ENCODE assay signal across 8 cellular contexts in genomic region chr15:25850154-25851111, GRCh38. TPM values are rescaled to one million over a fixed set of nuclear protein-coding genes. Genes with fewer than 3 reads are reported as not detected.
A peak's percentile ranks its signal among the peaks of the same experiment; 100 is the strongest.
DNase-seq lines count a peak whose midpoint lies in the region; ATAC-seq and TF ChIP-seq lines count a peak whose summit lies in the region.

No MANE protein-coding gene starts in this region.

- no peaks in the 10 kb centered on the region for H3K4me1 Mint-ChIP-seq in MCF 10A (ENCODE audit: insufficient read depth, unreplicated experiment)

- DNase-seq in T47D (ENCODE audit: low read depth in 1 of 2, low spot score in 1 of 2) = peak; percentile 65 to 87
- no peak for DNase-seq in MCF 10A (ENCODE audit: unreplicated experiment)
- DNase-seq in activated CD4-positive, alpha-beta T cell treated with anti-CD3 and anti-CD28 coated beads for 1 hour = peak; percentile 52
- peak; percentile 60 for DNase-seq in dedifferentiated amniotic fluid mesenchymal stem cell (ENCODE audit: extremely low spot score)
- DNase-seq in lower lobe of right lung = peak; percentile 88
- peak; percentile 53 to 60 for DNase-seq in stimulated activated CD8-positive, alpha-beta memory T cell treated with anti-CD3 and anti-CD28 coated beads, Interleukin-2, amount 100 ng/mL, for 1 hour (ENCODE audit: low read depth in 2 of 2)
- no peak for DNase-seq in NCI-H1417 (lab: John Stamatoyannopoulos, UW)

- peaks cover 35% of the 10 kb centered on the region for H3K4me1 ChIP-seq in lower lobe of right lung

- H3K4me3 ChIP-seq in lower lobe of right lung = peak overlapping the region; percentile 40

- in situ Hi-C loops in T47D (cut with HindIII; ENCODE audit: low pct_unique_long_range_greater_than_20kb, low sequenced_read_pairs) = no loop called here

- H3K27ac ChIP-seq in lower lobe of right lung = peak overlapping the region; percentile 86

- no peaks in the 10 kb centered on the region for H3K9me3 ChIP-seq in lower lobe of right lung

- peaks cover 6% of the 10 kb centered on the region for H3K36me3 Mint-ChIP-seq in MCF 10A (ENCODE audit: insufficient read depth, unreplicated experiment)

- intact Hi-C loops in MCF 10A (cut with micrococcal nuclease) (no loop called here), lower lobe of right lung (cut with DNase I) (no loop called here)

- no peak overlapping the region for H3K27ac Mint-ChIP-seq in MCF 10A (ENCODE audit: low read depth, unreplicated experiment)

- peak; percentile 58 for ATAC-seq in HG03469 (IDR thresholded peaks at IDR 0.05; ENCODE audit: unreplicated experiment)
- ATAC-seq in lower lobe of right lung = peak; percentile 92 to 95

- no peaks in the 10 kb centered on the region for H3K36me3 ChIP-seq in lower lobe of right lung

- peaks cover 45% of the 10 kb centered on the region for H3K9me3 Mint-ChIP-seq in MCF 10A (ENCODE audit: unreplicated experiment)

- CTCF ChIA-PET in MCF 10A (lab: Yijun Ruan, JAX) = no interaction called here

- no peak for TF ChIP-seq CTCF in MCF 10A (IDR thresholded peaks at IDR 0.05; ENCODE audit: unreplicated experiment)
- no peak for TF ChIP-seq CTCF in lower lobe of right lung (IDR thresholded peaks at IDR 0.05)

- no peak overlapping the region for H3K4me3 Mint-ChIP-seq in MCF 10A (ENCODE audit: unreplicated experiment)

- BruUV-seq in MCF 10A (replicated peaks; lab: Mats Ljungman, UMichigan) = no TSS peak

- POLR2A ChIA-PET in MCF 10A (lab: Yijun Ruan, JAX) = no interaction called here

- no peaks in the 10 kb centered on the region for H3K27me3 Mint-ChIP-seq in MCF 10A (ENCODE audit: insufficient read depth, unreplicated experiment)

- H3K27me3 ChIP-seq in lower lobe of right lung (ENCODE audit: low read depth) = no peaks in the 10 kb centered on the region

RNA-seq across cellular contexts. Expression of gene ATP10A, which starts 12.7 kb away (rescaled TPM):
- total RNA-seq in MCF 10A (2022) (not detected in 2 replicates), lower lobe of right lung (43.5 TPM)

Comparison
In these comparisons a context has a peak if more than half of its experiments do, and no peak if none do; other contexts are left out.
1. DNase-seq: peak in T47D (2 of 2), activated CD4-positive, alpha-beta T cell treated with anti-CD3 and anti-CD28 coated beads for 1 hour (single experiment), dedifferentiated amniotic fluid mesenchymal stem cell (single experiment), lower lobe of right lung (single experiment) and stimulated activated CD8-positive, alpha-beta memory T cell treated with anti-CD3 and anti-CD28 coated beads, Interleukin-2, amount 100 ng/mL, for 1 hour (2 of 2); none in MCF 10A (single experiment) and NCI-H1417 (0 of 3).
2. RNA of gene ATP10A, which starts 12.7 kb away (total RNA-seq): 43.5 TPM in lower lobe of right lung (single experiment); not detected in MCF 10A; every median in the first group is over 10 times any median in the second.